ENCODE assay signal across 8 cellular contexts in the genomic region with DNA sequence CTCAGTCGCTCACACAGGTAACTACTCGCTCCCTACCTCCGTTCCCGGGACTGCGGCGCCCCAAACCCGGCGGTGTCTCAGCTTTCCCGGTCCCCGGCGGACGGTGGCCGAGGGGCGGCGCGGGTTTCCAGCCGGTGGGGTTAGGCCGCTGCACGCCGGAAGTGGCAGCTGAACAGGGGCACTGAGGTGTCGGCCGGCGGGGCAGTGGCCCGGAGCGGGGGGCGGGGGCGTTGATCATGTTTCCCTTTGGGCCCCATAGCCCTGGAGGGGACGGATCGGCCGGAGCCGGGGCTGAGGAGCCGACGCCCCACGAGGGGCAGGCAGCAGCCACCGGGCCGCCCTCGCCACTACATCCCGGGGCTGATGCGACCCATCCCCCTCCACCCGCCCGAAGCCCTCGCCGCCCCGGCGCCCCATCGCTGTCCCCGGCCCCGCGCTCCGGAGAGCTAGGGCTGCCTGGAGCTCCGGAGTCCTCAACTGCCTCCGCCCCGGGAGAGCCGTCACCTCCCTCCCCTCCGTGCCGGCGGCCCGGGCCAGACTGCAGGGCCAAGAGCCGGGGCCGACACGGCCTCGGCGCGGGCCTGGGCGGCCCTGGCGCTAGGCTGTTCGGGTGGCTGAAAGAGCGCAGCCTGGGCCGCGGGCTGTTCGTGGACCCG. TPM values are rescaled to one million over a fixed set of nuclear protein-coding genes. Genes with fewer than 3 reads are reported as not detected.
DNase-seq lines count a peak whose midpoint lies in the region; ATAC-seq, FAIRE-seq and TF ChIP-seq lines count a peak whose summit lies in the region.

A gene with protein sequence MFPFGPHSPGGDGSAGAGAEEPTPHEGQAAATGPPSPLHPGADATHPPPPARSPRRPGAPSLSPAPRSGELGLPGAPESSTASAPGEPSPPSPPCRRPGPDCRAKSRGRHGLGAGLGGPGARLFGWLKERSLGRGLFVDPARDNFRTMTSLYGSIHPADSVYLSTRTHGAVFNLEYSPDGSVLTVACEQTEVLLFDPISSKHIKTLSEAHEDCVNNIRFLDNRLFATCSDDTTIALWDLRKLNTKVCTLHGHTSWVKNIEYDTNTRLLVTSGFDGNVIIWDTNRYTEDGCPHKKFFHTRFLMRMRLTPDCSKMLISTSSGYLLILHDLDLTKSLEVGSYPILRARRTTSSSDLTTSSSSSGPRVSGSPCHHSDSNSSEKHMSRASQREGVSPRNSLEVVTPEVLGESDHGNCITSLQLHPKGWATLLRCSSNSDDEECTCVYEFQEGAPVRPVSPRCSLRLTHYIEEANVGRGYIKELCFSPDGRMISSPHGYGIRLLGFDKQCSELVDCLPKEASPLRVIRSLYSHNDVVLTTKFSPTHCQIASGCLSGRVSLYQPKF (plus strand): TSS at position 167 of the 656 bp plus-strand sequence. CDS start 70 bp downstream, at position 237.

- peak within 1 kb of the TSS; percentile 88 for H3K27ac Mint-ChIP-seq in activated naive CD8-positive, alpha-beta T cell

- no peak for FAIRE-seq in pancreas (lab: Jason Lieb, UNC)

- no peak for TF ChIP-seq CTCF in pancreas (IDR thresholded peaks at IDR 0.05)
- TF ChIP-seq CTCF in thyroid gland (IDR thresholded peaks at IDR 0.05): peak in 2 of 6 experiments; percentile 16 to 33

- H3K27me3 Mint-ChIP-seq in activated naive CD8-positive, alpha-beta T cell: no peaks in the 10 kb centered on the region

- H3K27me3 ChIP-seq in pancreas (no peaks in the 10 kb centered on the region), thyroid gland (no peaks in the 10 kb centered on the region)

- H3K27ac ChIP-seq in pancreas (peak within 1 kb of the TSS; percentile 67 to 91 (median 80)), thyroid gland (peak within 1 kb of the TSS; percentile 31 to 90 (median 79))

- H3K36me3 ChIP-seq in pancreas (no peaks in the 10 kb centered on the region), thyroid gland (no peaks in the 10 kb centered on the region)

- peaks cover 4% of the 10 kb centered on the region for H3K36me3 Mint-ChIP-seq in activated naive CD8-positive, alpha-beta T cell

- DNase-seq in GF-D8 (lab: John Stamatoyannopoulos, UW) (peak; percentile 33), H4 (ENCODE audit: low spot score) (peak; percentile 68), LoVo (ENCODE audit: low spot score) (peak; percentile 87), SKM-1 (lab: John Stamatoyannopoulos, UW; ENCODE audit: unreplicated experiment) (peak; percentile 53), head of caudate nucleus (peak; percentile 64 to 96 (median 90)), pancreas (peak; percentile 82 to 96 (median 91)), thyroid gland (peak; percentile 81 to 83)

- H3K4me3 ChIP-seq in pancreas (peak within 1 kb of the TSS; percentile 80 to 98 (median 95)), thyroid gland (replicated peaks in 1 of 3) (peak within 1 kb of the TSS; percentile 76 to 98 (median 91))

- ATAC-seq in pancreas: peak; percentile 94 to 98 (median 96)

- TF ChIP-seq POLR2A in thyroid gland (IDR thresholded peaks at IDR 0.05): peak in 1 of 2 donors; percentile 66

- intact Hi-C loops in head of caudate nucleus (cut with DNase I) (loop anchor here (1.0 to 10.0 kb wide), 2 partner anchors 15 to 46 kb away; a partner anchor contains a TSS), pancreas (cut with DNase I) (no loop called here), thyroid gland (cut with DNase I) (no loop called here)

- peak within 1 kb of the TSS; percentile 95 for H3K4me3 Mint-ChIP-seq in activated naive CD8-positive, alpha-beta T cell

- 0 to 1% methylated on average over 49 to 72 of the region's 72 CpGs for WGBS in pancreas, 2 donors
- 0% methylated on average over 1 to 11 of the region's 72 CpGs for WGBS in thyroid gland, 2 donors

- H3K9me3 ChIP-seq in pancreas: no peaks in the 10 kb centered on the region
- H3K9me3 ChIP-seq in thyroid gland: no peaks in the 10 kb centered on the region

- H3K9me3 Mint-ChIP-seq in activated naive CD8-positive, alpha-beta T cell (ENCODE audit: low read depth): no peaks in the 10 kb centered on the region

- H3K4me1 ChIP-seq in pancreas (peaks cover 15 to 25% (median 20%) of the 10 kb centered on the region in 3 donors), thyroid gland (peaks cover 13 to 20% of the 10 kb centered on the region in 2 donors)

- H3K4me1 Mint-ChIP-seq in activated naive CD8-positive, alpha-beta T cell (ENCODE audit: low read depth): peaks cover 40% of the 10 kb centered on the region

RNA-seq across cellular contexts. Expression of the gene that starts here (rescaled TPM):
- 32.4 and 33.3 TPM in 2 replicates for total RNA-seq in H4 (2014; rRNA removed; shearing (Covaris generic))
- total RNA-seq in pancreas: 10 to 100 TPM; 14.2 to 19.6 (median 16.4) TPM
- 1 to 10 TPM; 3.9 to 6.6 TPM for polyA plus RNA-seq in pancreas
- 10 to 100 TPM; 25.1 to 56.5 (median 41.1) TPM for total RNA-seq in thyroid gland

Comparison
In these comparisons a context has a peak if more than half of its experiments do, and no peak if none do; other contexts are left out.
1. Peak in every context shown above with its lines: DNase-seq, ATAC-seq, H3K4me3 ChIP-seq and H3K27ac ChIP-seq.
2. DNase-seq: peak in every context shown above with its lines; median percentile 91 in pancreas; 90 in head of caudate nucleus; 87 in LoVo; 82 in thyroid gland; 68 in H4; 53 in SKM-1; 33 in GF-D8.